8 cellular contexts compared by ENCODE assay signal in the genomic region with DNA sequence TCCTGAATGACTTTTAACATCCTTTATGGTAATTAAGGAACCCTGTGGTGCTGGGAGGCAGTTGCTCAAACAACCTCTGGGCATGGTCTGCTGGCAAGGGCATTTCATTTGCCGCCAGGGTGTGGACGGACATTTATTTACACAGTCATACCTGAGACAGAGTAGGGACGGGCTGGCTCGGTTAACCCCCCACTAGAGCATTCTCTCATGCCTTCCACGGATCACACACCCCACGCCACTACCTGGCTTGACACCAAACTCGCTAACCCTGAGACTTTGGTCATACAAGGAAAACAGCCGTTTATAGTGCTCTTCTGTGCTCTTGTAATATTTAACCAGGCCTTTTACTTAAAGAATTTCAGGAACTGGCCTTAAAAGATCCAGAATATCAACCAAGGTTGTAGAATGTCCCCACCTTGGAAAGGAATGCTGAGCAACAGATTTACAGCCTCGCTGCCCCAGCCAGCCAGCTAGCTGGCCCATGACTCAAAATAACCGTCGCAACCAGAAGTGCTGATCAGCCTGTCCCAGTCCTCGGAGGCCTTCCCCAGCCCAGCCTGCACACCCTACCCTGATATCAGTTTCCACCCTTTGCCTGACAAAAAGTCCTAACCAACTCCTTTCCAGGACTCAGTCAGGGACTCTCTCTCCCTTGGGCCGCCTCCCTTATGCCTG. TPM values are rescaled to one million over a fixed set of nuclear protein-coding genes. Genes with fewer than 3 reads are reported as not detected.
DNase-seq lines count a peak whose midpoint lies in the region; ATAC-seq and TF ChIP-seq lines count a peak whose summit lies in the region.

No MANE protein-coding gene starts in this region.

- ATAC-seq in GM19463 (IDR thresholded peaks at IDR 0.05; ENCODE audit: unreplicated experiment): no peak

- H3K36me3 Mint-ChIP-seq in osteocyte (ENCODE audit: unreplicated experiment): no peaks in the 10 kb centered on the region

- TF ChIP-seq CTCF in osteocyte (IDR thresholded peaks at IDR 0.05): no peak

- H3K4me3 Mint-ChIP-seq in osteocyte (ENCODE audit: unreplicated experiment): no peak overlapping the region

- peaks cover 25% of the 10 kb centered on the region for H3K4me1 Mint-ChIP-seq in osteocyte (ENCODE audit: unreplicated experiment)

- peak overlapping the region; percentile 86 for H3K27ac Mint-ChIP-seq in osteocyte (ENCODE audit: unreplicated experiment)

- DNase-seq in DMS53 (lab: John Stamatoyannopoulos, UW) (peak; percentile 67), NCI-H146 treated with DMSO at 0.1 percent for 48 hours (lab: John Stamatoyannopoulos, UW; ENCODE audit: unreplicated experiment) (peak; percentile 29), dedifferentiated amniotic fluid mesenchymal stem cell (ENCODE audit: extremely low spot score) (peak; percentile 22), osteocyte (ENCODE audit: extremely low spot score, unreplicated experiment) (no peak), NCI-H1436 (lab: John Stamatoyannopoulos, UW) (no peak), SKM-1 (lab: John Stamatoyannopoulos, UW; ENCODE audit: unreplicated experiment) (no peak)
- no peak for DNase-seq in activated T-cell treated with anti-CD3 and anti-CD28 coated beads, Interleukin-2, amount 50 U/mL, for 1 hour

- no peaks in the 10 kb centered on the region for H3K9me3 Mint-ChIP-seq in osteocyte (ENCODE audit: unreplicated experiment)

- H3K27me3 Mint-ChIP-seq in osteocyte (ENCODE audit: unreplicated experiment): no peaks in the 10 kb centered on the region

RNA-seq across cellular contexts. Expression of gene PDXK, which starts 6.5 kb away (rescaled TPM):
- total RNA-seq in osteocyte: 96.7 and 106 TPM in 2 replicates

RNA-seq across cellular contexts. Expression of gene RRP1B, which starts 53.0 kb away (rescaled TPM):
- 26.0 and 26.5 TPM in 2 replicates for total RNA-seq in osteocyte

RNA-seq across cellular contexts. Expression of gene HSF2BP, which starts 53.1 kb away (rescaled TPM):
- total RNA-seq in osteocyte: 3.4 and 3.7 TPM in 2 replicates

Comparison
In these comparisons a context has a peak if more than half of its experiments do, and no peak if none do; other contexts are left out.
1. DNase-seq: peak in DMS53 (single experiment), NCI-H146 treated with DMSO at 0.1 percent for 48 hours (single experiment) and dedifferentiated amniotic fluid mesenchymal stem cell (single experiment); none in osteocyte (single experiment), NCI-H1436 (single experiment), SKM-1 (single experiment) and activated T-cell treated with anti-CD3 and anti-CD28 coated beads, Interleukin-2, amount 50 U/mL, for 1 hour (single experiment).